17 cellular contexts compared by ENCODE assay signal in genomic region chr17:33200587-33200986, GRCh38.
A peak's percentile ranks its signal among the peaks of the same experiment; 100 is the strongest.
DNase-seq lines count a peak whose midpoint lies in the region; ATAC-seq, FAIRE-seq and TF ChIP-seq lines count a peak whose summit lies in the region.
"Had no signal": no experiment of that assay in that cellular context is flagged by ENCODE, and none has a peak within 500 bp of the region (broad histone marks: within the 10 kb centered on the region; RNA-seq: fewer than 3 reads in every experiment).

No MANE protein-coding gene starts in this region.

- H3K79me2 ChIP-seq in K562 (ENCODE audit: control insufficient read depth, insufficient read depth, low read length), result no peaks in the 10 kb centered on the region

- CTCF ChIA-PET in K562 (lab: Yijun Ruan, JAX; ENCODE audit: low intra/inter-chr PET ratio), result no interaction called here

- no peak overlapping the region for H2AFZ ChIP-seq in K562 (ENCODE audit: low read depth, low read length)

- no peak for FAIRE-seq in K562 (lab: Jason Lieb, UNC)

- H3K9me3 ChIP-seq in K562 (replicated peaks; ENCODE audit: control insufficient read depth, insufficient read depth, low read depth, low read length), result no peaks in the 10 kb centered on the region
- H3K9me3 ChIP-seq: gastrocnemius medialis, right lobe of liver had no signal

- peak; percentile 25 for DNase-seq in AG20443 (ENCODE audit: low spot score)
- DNase-seq in LHCN-M2 (ENCODE audit: low read depth), result peak; percentile 14
- peak in 3 of 4 experiments; percentile 16 to 30 (median 24) for DNase-seq in K562 (ENCODE audit: extremely low read depth in 1 of 4, low spot score in 3 of 4)
- DNase-seq in kidney glomerular epithelial cell (lab: John Stamatoyannopoulos, UW), result peak; percentile 48
- DNase-seq in dorsolateral prefrontal cortex, result no peak
- DNase-seq in NCI-H2171 treated with DMSO at 0.1 percent for 48 hours (lab: John Stamatoyannopoulos, UW), result no peak
- DNase-seq in NCI-H1436 treated with DMSO at 0.1 percent for 48 hours (lab: John Stamatoyannopoulos, UW), result no peak
- DNase-seq: activated CD4-positive, alpha-beta T cell treated with anti-CD3 and anti-CD28 coated beads, Interleukin-2, amount 10 ng/mL, durations not matched to agents 7 days and 5 days; activated T-cell treated with anti-CD3 and anti-CD28 coated beads, Interleukin-2, amount 50 U/mL, for 48 hours; amniotic stem cell; CD8-positive, alpha-beta T cell; gastrocnemius medialis; left cardiac atrium; NCI-H1930; right lobe of liver; T-helper 1 cell had no signal

- no TSS peak for BruUV-seq in K562 (replicated peaks; lab: Mats Ljungman, UMichigan)

- H3K4me2 ChIP-seq in K562 (ENCODE audit: insufficient read depth, low read length), result no peak overlapping the region

- no peak for TF ChIP-seq RAD21 in K562 (CRISPR knock-in tag; conservative IDR thresholded peaks at IDR 0.05 in 1 of 2, IDR thresholded peaks at IDR 0.05 in 1 of 2)

- no peak overlapping the region for H3K9ac ChIP-seq in K562 (ENCODE audit: insufficient read depth in 1 of 2, low read depth in 2 of 2, low read length in 2 of 2)

- intact Hi-C loops in K562 (cut with micrococcal nuclease) (no loop called here), dorsolateral prefrontal cortex (cut with DNase I) (no loop called here)

- H3K4me1 ChIP-seq in K562 (replicated peaks in 1 of 2; ENCODE audit: control insufficient read depth in 2 of 2, insufficient read depth in 2 of 2, low read length in 2 of 2), result no peaks in the 10 kb centered on the region
- H3K4me1 ChIP-seq: gastrocnemius medialis, right lobe of liver had no signal

- H3K27me3 ChIP-seq in K562 (ENCODE audit: control insufficient read depth in 2 of 2, insufficient read depth in 2 of 2, low read length in 2 of 2), result no peaks in the 10 kb centered on the region; a peak in 1 of 5 replicates
- H3K27me3 ChIP-seq in dorsolateral prefrontal cortex, result peaks cover 0 to 28% (median 0%) of the 10 kb centered on the region in 45 donors
- H3K27me3 ChIP-seq: right lobe of liver had no signal

- TF ChIP-seq POLR2A in K562 (conservative IDR thresholded peaks at IDR 0.05), result no peak

- no peaks in the 10 kb centered on the region for H3K36me3 ChIP-seq in K562 (ENCODE audit: control insufficient read depth, insufficient read depth, low read length)
- H3K36me3 ChIP-seq: gastrocnemius medialis, right lobe of liver had no signal

- POLR2A ChIA-PET in K562 (lab: Yijun Ruan, JAX), result interaction anchor here (1.0 to 2.4 kb wide), 2 partner anchors 13 to 19 kb away, joined by 3 to 10 read pairs; no protein-coding TSS in a partner anchor

- H3K27ac ChIP-seq in K562 (ENCODE audit: extremely low read depth, low read depth, low read length), result no peak overlapping the region
- no peak overlapping the region for H3K27ac ChIP-seq in dorsolateral prefrontal cortex
- H3K27ac ChIP-seq: gastrocnemius medialis, right lobe of liver had no signal

- no peaks in the 10 kb centered on the region for H3K9me1 ChIP-seq in K562 (ENCODE audit: control insufficient read depth, insufficient read depth, low read length)

- in situ Hi-C loops in K562 (cut with MboI), result no loop called here

- ATAC-seq in K562, result peak; percentile 68
- no peak for ATAC-seq in GM18907 (IDR thresholded peaks at IDR 0.05; ENCODE audit: unreplicated experiment)
- ATAC-seq: CD8-positive, alpha-beta T cell; gastrocnemius medialis; right lobe of liver had no signal

- TF ChIP-seq CTCF in K562 (IDR thresholded peaks at IDR 0.05 in 2 of 3, conservative IDR thresholded peaks at IDR 0.05 in 1 of 3; ENCODE audit: insufficient read depth in 2 of 3, low read depth in 1 of 3, low read length in 3 of 3) (peak in 2 of 3 experiments; percentile 17 to 33; a peak in 1 of 6 replicates), dorsolateral prefrontal cortex (IDR thresholded peaks at IDR 0.05 in 54 of 56, conservative IDR thresholded peaks at IDR 0.05 in 2 of 56; ENCODE audit: low read depth in 1 of 56, partially characterized antibody in 56 of 56) (no peak)

- no peak for TF ChIP-seq EP300 in K562 (IDR thresholded peaks at IDR 0.05; ENCODE audit: low read length)

- WGBS in K562 (ENCODE audit: insufficient coverage, low coverage, missing lambda C conversion rate), result 0% methylated on average over 1 of the region's 1 CpG

- H3K4me3 ChIP-seq in K562 (no peak overlapping the region), dorsolateral prefrontal cortex (no peak overlapping the region)
- H3K4me3 ChIP-seq: gastrocnemius medialis, right lobe of liver had no signal

- no peaks in the 10 kb centered on the region for H4K20me1 ChIP-seq in K562 (replicated peaks; ENCODE audit: control insufficient read depth, insufficient read depth, low read length)

TF ChIP-seq in K562, 482 proteins besides CTCF, POLR2A, EP300 and RAD21:
- TF ChIP-seq ZBTB12 (CRISPR knock-in tag; IDR thresholded peaks at IDR 0.05), result no peak
- peak; percentile 21; the same call in 1 of the 2 replicates for TF ChIP-seq ATF3 (IDR thresholded peaks at IDR 0.05)
- no peak for TF ChIP-seq ATF3 (CRISPR knock-in tag; conservative IDR thresholded peaks at IDR 0.05)
- 0 out of 2 replicates have a peak, but pooled peaks have one; percentile 25 for TF ChIP-seq ATF7 (IDR thresholded peaks at IDR 0.05)

Comparison
In these comparisons a context has a peak if more than half of its experiments do, and no peak if none do; other contexts are left out.
1. DNase-seq: peak in AG20443 (single experiment), LHCN-M2 (single experiment), K562 (3 of 4) and kidney glomerular epithelial cell (single experiment); none in dorsolateral prefrontal cortex (0 of 10), NCI-H2171 treated with DMSO at 0.1 percent for 48 hours (single experiment) and NCI-H1436 treated with DMSO at 0.1 percent for 48 hours (single experiment).
2. CTCF ChIP-seq: peak in K562 (2 of 3); none in dorsolateral prefrontal cortex (0 of 56).